Comparison of ENCODE assay signal across 19 cellular contexts in genomic region chr3:46897031-46897430, GRCh38. TPM values are rescaled to one million over a fixed set of nuclear protein-coding genes. Genes with fewer than 3 reads are reported as not detected.
DNase-seq lines count a peak whose midpoint lies in the region; ATAC-seq, FAIRE-seq and TF ChIP-seq lines count a peak whose summit lies in the region.
"Had no signal": no experiment of that assay in that cellular context is flagged by ENCODE, and none has a peak within 500 bp of the region (broad histone marks: within the 10 kb centered on the region; RNA-seq: fewer than 3 reads in every experiment).

No MANE protein-coding gene starts in this region.

- DNase-seq in left ventricle myocardium inferior: peak; percentile 2
- no peak for DNase-seq in left cardiac atrium
- no peak for DNase-seq in endodermal cell
- peak; percentile 43 for DNase-seq in posterior vena cava (ENCODE audit: low spot score)
- DNase-seq in tibial nerve (ENCODE audit: low spot score in 2 of 2): no peak
- no peak for DNase-seq in HTR-8/SVneo (ENCODE audit: insufficient read length, low spot score)
- no peak for DNase-seq in activated CD4-positive, alpha-beta T cell treated with anti-CD3 and anti-CD28 coated beads for 48 hours
- DNase-seq: BE2C, COR-L47, DND-41, GF-D8, HCEC 1CT, HFFc6 had no signal

- H3K36me3 Mint-ChIP-seq in endodermal cell (ENCODE audit: low read depth): no peaks in the 10 kb centered on the region
- H3K36me3 Mint-ChIP-seq: CD8-positive, alpha-beta T cell had no signal

- no peaks in the 10 kb centered on the region for H3K4me1 Mint-ChIP-seq in endodermal cell

- intact Hi-C loops in left ventricle myocardium inferior (cut with micrococcal nuclease): loop anchor here (5.0 kb wide), 1 partner anchor 35 kb away; the partner anchor contains the start of gene MYL3
- intact Hi-C loops in left cardiac atrium (cut with DNase I): loop anchor here in 1 of 2 donors (5.0 kb wide), 1 partner anchor 190 kb away; no protein-coding TSS in a partner anchor
- intact Hi-C loops in posterior vena cava (cut with DNase I): loop anchor here in 1 of 2 donors (5.0 kb wide), 2 partner anchors 35 to 190 kb away; partner anchors contain the start of gene MYL3

- no peak for ATAC-seq in left cardiac atrium
- ATAC-seq: CD8-positive, alpha-beta T cell had no signal

- no peaks in the 10 kb centered on the region for H3K9me3 Mint-ChIP-seq in endodermal cell
- H3K9me3 Mint-ChIP-seq: CD8-positive, alpha-beta T cell; HFFc6 had no signal

- H3K27me3 ChIP-seq in left ventricle myocardium inferior (ENCODE audit: low read depth) (peaks cover 28% of the 10 kb centered on the region), endodermal cell (ENCODE audit: control insufficient read depth, insufficient read depth, low read length, poor library complexity, severe bottlenecking) (peaks cover 13% of the 10 kb centered on the region), tibial nerve (peaks cover 0 to 14% of the 10 kb centered on the region in 2 donors)
- H3K27me3 ChIP-seq: BE2C had no signal

- FAIRE-seq in HTR-8/SVneo (lab: Jason Lieb, UNC): no peak
- FAIRE-seq: A204.1 had no signal

- WGBS in endodermal cell (ENCODE audit: insufficient coverage in 1 of 2, insufficient read length in 1 of 2), 2 experiments: 94 to 100% methylated on average over 1 to 2 of the region's 2 CpGs
- 92 to 100% methylated on average over 1 to 2 of the region's 2 CpGs for WGBS in tibial nerve, 2 donors

- TF ChIP-seq POLR2A in tibial nerve (IDR thresholded peaks at IDR 0.05): no peak

- H3K4me3 ChIP-seq in left ventricle myocardium inferior: no peak overlapping the region
- H3K4me3 ChIP-seq in endodermal cell (ENCODE audit: low read length): no peak overlapping the region
- no peak overlapping the region for H3K4me3 ChIP-seq in tibial nerve

- TF ChIP-seq CTCF in left ventricle myocardium inferior (IDR thresholded peaks at IDR 0.05; ENCODE audit: borderline replicate concordance) (no peak), endodermal cell (conservative IDR thresholded peaks at IDR 0.05) (no peak), tibial nerve (IDR thresholded peaks at IDR 0.05) (no peak)

- H3K9me3 ChIP-seq in left ventricle myocardium inferior (replicated peaks): no peaks in the 10 kb centered on the region
- H3K9me3 ChIP-seq in endodermal cell (ENCODE audit: control insufficient read depth, low read length): no peaks in the 10 kb centered on the region
- no peaks in the 10 kb centered on the region for H3K9me3 ChIP-seq in tibial nerve
- H3K9me3 ChIP-seq: BE2C had no signal

- no peak overlapping the region for H3K27ac ChIP-seq in left ventricle myocardium inferior (replicated peaks)
- H3K27ac ChIP-seq in endodermal cell (ENCODE audit: low read depth, low read length): no peak overlapping the region
- H3K27ac ChIP-seq in tibial nerve: no peak overlapping the region
- H3K27ac ChIP-seq: C4-2B had no signal

- peak overlapping the region; percentile 39 for H3K27ac Mint-ChIP-seq in endodermal cell
- H3K27ac Mint-ChIP-seq: CD8-positive, alpha-beta T cell; HFFc6 had no signal

- H3K4me1 ChIP-seq in left ventricle myocardium inferior (peaks cover 53% of the 10 kb centered on the region), endodermal cell (ENCODE audit: control insufficient read depth, insufficient read depth, low read length) (peaks cover 1% of the 10 kb centered on the region), tibial nerve (peaks cover 0 to 46% (median 27%) of the 10 kb centered on the region in 4 donors)
- H3K4me1 ChIP-seq: BE2C had no signal

- no peak for TF ChIP-seq EP300 in tibial nerve (IDR thresholded peaks at IDR 0.05)

- no peak overlapping the region for H3K4me3 Mint-ChIP-seq in endodermal cell
- H3K4me3 Mint-ChIP-seq: CD8-positive, alpha-beta T cell; HFFc6 had no signal

- no peak overlapping the region for H3K9ac ChIP-seq in endodermal cell (ENCODE audit: extremely low read depth, low read length, poor library complexity, severe bottlenecking)

- H3K27me3 Mint-ChIP-seq in endodermal cell (ENCODE audit: insufficient read depth): peaks cover 40% of the 10 kb centered on the region

- H3K36me3 ChIP-seq in left ventricle myocardium inferior (no peaks in the 10 kb centered on the region), endodermal cell (ENCODE audit: control insufficient read depth, insufficient read depth, low read length) (no peaks in the 10 kb centered on the region), tibial nerve (no peaks in the 10 kb centered on the region)
- H3K36me3 ChIP-seq: BE2C had no signal

RNA-seq across cellular contexts. Expression of gene PTH1R, which starts 19.5 kb away (rescaled TPM):
- total RNA-seq in left ventricle myocardium inferior (6.4 TPM), left cardiac atrium (10 to 100 TPM in 1 of 2 donors, 1 to 10 TPM in 1; 5.4 to 10.0 TPM), endodermal cell (1 to 10 TPM in 1 of 2 donors, under 1 TPM in 1; 0.69 to 4.8 TPM), posterior vena cava (10 to 100 TPM in 1 of 2 donors, 1 to 10 TPM in 1; 5.8 to 17.9 TPM), tibial nerve (10 to 100 TPM in 3 of 4 donors, 1 to 10 TPM in 1; 8.1 to 14.3 (median 13.6) TPM)
- polyA plus RNA-seq in endodermal cell (2013, experiment 1 of 2): 5.2 TPM
- 4.3 TPM for polyA plus RNA-seq in endodermal cell (2013, experiment 2 of 2)
- total RNA-seq: CD8-positive, alpha-beta T cell had no signal

RNA-seq across cellular contexts. Expression of gene MYL3, which starts 33.8 kb away (rescaled TPM):
- 7,440 TPM for total RNA-seq in left ventricle myocardium inferior
- 100 to 1,000 TPM; 157 to 557 TPM for total RNA-seq in left cardiac atrium
- total RNA-seq in endodermal cell: 1 to 10 TPM; 1.6 to 2.3 TPM
- 1.4 TPM for polyA plus RNA-seq in endodermal cell (2013, experiment 1 of 2)
- polyA plus RNA-seq in endodermal cell (2013, experiment 2 of 2): 0.70 TPM
- 1 to 10 TPM; 3.2 to 5.9 TPM for total RNA-seq in posterior vena cava
- total RNA-seq in tibial nerve: 10 to 100 TPM in 1 of 4 donors, 1 to 10 TPM in 3; 5.4 to 17.1 (median 8.6) TPM
- total RNA-seq: CD8-positive, alpha-beta T cell; H4; HT1080 had no signal
- polyA plus RNA-seq: AG04450 had no signal

Comparison
In these comparisons a context has a peak if more than half of its experiments do, and no peak if none do; other contexts are left out.
1. DNase-seq: peak in left ventricle myocardium inferior (single experiment) and posterior vena cava (single experiment); none in left cardiac atrium (single experiment), endodermal cell (single experiment), tibial nerve (0 of 2), HTR-8/SVneo (single experiment) and activated CD4-positive, alpha-beta T cell treated with anti-CD3 and anti-CD28 coated beads for 48 hours (single experiment).
2. RNA of gene MYL3, which starts 33.8 kb away (total RNA-seq): 7,440 TPM in left ventricle myocardium inferior (single experiment); 157 to 557 TPM in left cardiac atrium, 5.4 to 17.1 TPM in tibial nerve, 3.2 to 5.9 TPM in posterior vena cava and 1.6 to 2.3 TPM in endodermal cell; every median in the first group is over 10 times any median in the second.